In genomic region chr3:41575754-41576153, GRCh38 we compare ENCODE assay signal across 25 cellular contexts.
DNase-seq lines count a peak whose midpoint lies in the region; ATAC-seq, FAIRE-seq and TF ChIP-seq lines count a peak whose summit lies in the region.
"Had no signal": no experiment of that assay in that cellular context is flagged by ENCODE, and none has a peak within 500 bp of the region (broad histone marks: within the 10 kb centered on the region; RNA-seq: fewer than 3 reads in every experiment).

No MANE protein-coding gene starts in this region.

- H3K27ac Mint-ChIP-seq in nephron progenitor cell, result no peak overlapping the region
- H3K27ac Mint-ChIP-seq: activated CD4-positive, alpha-beta T cell treated with anti-CD3 and anti-CD28 coated beads, Interleukin-2, amount 10 ng/mL, durations not matched to agents 24 days and 14 days; activated T-cell treated with anti-CD3 and anti-CD28 coated beads, Interleukin-2, amount 50 U/mL, for 24 hours; stimulated activated naive B cell treated with anti-CD40 and anti-IgM and Interleukin-4, amounts not matched to agents 10 μg/mL and 1 μg/mL and 100 μg/mL, for 72 hours had no signal

- H3K9me3 ChIP-seq in effector memory CD4-positive, alpha-beta T cell (ENCODE audit: control insufficient read depth, low read length), result no peaks in the 10 kb centered on the region
- no peaks in the 10 kb centered on the region for H3K9me3 ChIP-seq in small intestine (ENCODE audit: control insufficient read depth, low read depth)
- H3K9me3 ChIP-seq: pancreas, sigmoid colon, testis had no signal

- H3K4me3 Mint-ChIP-seq in nephron progenitor cell, result no peak overlapping the region
- H3K4me3 Mint-ChIP-seq: activated CD4-positive, alpha-beta T cell treated with anti-CD3 and anti-CD28 coated beads, Interleukin-2, amount 10 ng/mL, durations not matched to agents 24 days and 14 days; activated T-cell treated with anti-CD3 and anti-CD28 coated beads, Interleukin-2, amount 50 U/mL, for 24 hours; neural crest cell; stimulated activated naive B cell treated with anti-CD40 and anti-IgM and Interleukin-4, amounts not matched to agents 10 μg/mL and 1 μg/mL and 100 μg/mL, for 72 hours had no signal

- H3K4me3 ChIP-seq in effector memory CD4-positive, alpha-beta T cell (ENCODE audit: insufficient read depth, low read depth, low read length, poor library complexity, severe bottlenecking), result no peak overlapping the region
- no peak overlapping the region for H3K4me3 ChIP-seq in small intestine (ENCODE audit: low read depth in 1 of 2, low read length in 2 of 2)
- H3K4me3 ChIP-seq: pancreas, sigmoid colon, testis had no signal

- DNase-seq in C1 segment of cervical spinal cord (lab: John Stamatoyannopoulos, UW), result peak in 9 of 14 donors; percentile 2 to 94 (median 15)
- DNase-seq in NCI-H1694 treated with DMSO at 0.1 percent for 48 hours (lab: John Stamatoyannopoulos, UW), result peak; percentile 33
- peak; percentile 77 for DNase-seq in cerebellum (ENCODE audit: low spot score)
- DNase-seq in left lobe of liver (ENCODE audit: low spot score), result peak; percentile 83
- no peak for DNase-seq in effector memory CD4-positive, alpha-beta T cell
- no peak for DNase-seq in GM10266 (ENCODE audit: extremely low spot score)
- DNase-seq in small intestine, result no peak
- DNase-seq in nephron progenitor cell, result no peak
- DNase-seq: activated CD4-positive, alpha-beta T cell treated with anti-CD3 and anti-CD28 coated beads, Interleukin-2, amount 10 ng/mL, durations not matched to agents 24 days and 14 days; activated gamma-delta T cell treated with Interleukin-2 at 50 U/mL for 16 hours; activated T-cell treated with anti-CD3 and anti-CD28 coated beads, Interleukin-2, amount 50 U/mL, for 24 hours; EL; Kasumi-1; kidney; mammary epithelial cell; MV-4-11; NCI-H774; pancreas; sigmoid colon; stimulated activated naive B cell treated with anti-CD40 and anti-IgM and Interleukin-4, amounts not matched to agents 10 μg/mL and 1 μg/mL and 100 μg/mL, for 72 hours; testis had no signal

- FAIRE-seq in small intestine (lab: Jason Lieb, UNC), result no peak
- FAIRE-seq: D721Med, kidney, pancreas, urothelium cell line had no signal

- H3K27me3 ChIP-seq in effector memory CD4-positive, alpha-beta T cell (replicated peaks; ENCODE audit: control insufficient read depth, insufficient read depth, low read length, poor library complexity, severe bottlenecking), result no peaks in the 10 kb centered on the region
- no peaks in the 10 kb centered on the region for H3K27me3 ChIP-seq in small intestine (ENCODE audit: control insufficient read depth in 2 of 2, insufficient read depth in 2 of 2, low read length in 2 of 2)
- H3K27me3 ChIP-seq: pancreas, sigmoid colon, testis had no signal

- 64 to 81% (median 76%) methylated on average over 3 of the region's 3 CpGs for WGBS in small intestine, 3 donors

- H3K36me3 Mint-ChIP-seq in nephron progenitor cell (ENCODE audit: low read depth), result no peaks in the 10 kb centered on the region

- H3K4me1 ChIP-seq in effector memory CD4-positive, alpha-beta T cell (ENCODE audit: control insufficient read depth, insufficient read depth, low read length, poor library complexity, severe bottlenecking), result no peaks in the 10 kb centered on the region
- H3K4me1 ChIP-seq in small intestine (ENCODE audit: control insufficient read depth in 2 of 2, insufficient read depth in 1 of 2, low read depth in 1 of 2, low read length in 1 of 2), result no peaks in the 10 kb centered on the region
- H3K4me1 ChIP-seq: pancreas, sigmoid colon, testis had no signal

- H3K9me3 Mint-ChIP-seq in nephron progenitor cell, result peaks cover 3% of the 10 kb centered on the region
- H3K9me3 Mint-ChIP-seq: activated CD4-positive, alpha-beta T cell treated with anti-CD3 and anti-CD28 coated beads, Interleukin-2, amount 10 ng/mL, durations not matched to agents 24 days and 14 days; activated T-cell treated with anti-CD3 and anti-CD28 coated beads, Interleukin-2, amount 50 U/mL, for 24 hours; neural crest cell had no signal

- peak; percentile 98 for ATAC-seq in left lobe of liver
- ATAC-seq: pancreas; stimulated activated naive B cell treated with anti-CD40 and anti-IgM and Interleukin-4, amounts not matched to agents 10 μg/mL and 1 μg/mL and 100 μg/mL, for 72 hours had no signal

- peaks cover 4% of the 10 kb centered on the region for H3K27me3 Mint-ChIP-seq in nephron progenitor cell (ENCODE audit: low read depth, poor library complexity)
- H3K27me3 Mint-ChIP-seq: activated CD4-positive, alpha-beta T cell treated with anti-CD3 and anti-CD28 coated beads, Interleukin-2, amount 10 ng/mL, durations not matched to agents 24 days and 14 days; activated T-cell treated with anti-CD3 and anti-CD28 coated beads, Interleukin-2, amount 50 U/mL, for 24 hours; stimulated activated naive B cell treated with anti-CD40 and anti-IgM and Interleukin-4, amounts not matched to agents 10 μg/mL and 1 μg/mL and 100 μg/mL, for 72 hours had no signal

- H3K4me1 Mint-ChIP-seq in nephron progenitor cell, result peaks cover 4% of the 10 kb centered on the region
- H3K4me1 Mint-ChIP-seq: activated CD4-positive, alpha-beta T cell treated with anti-CD3 and anti-CD28 coated beads, Interleukin-2, amount 10 ng/mL, durations not matched to agents 24 days and 14 days had no signal

- H3K36me3 ChIP-seq in effector memory CD4-positive, alpha-beta T cell (ENCODE audit: control insufficient read depth, insufficient read depth, low read length), result no peaks in the 10 kb centered on the region
- H3K36me3 ChIP-seq in small intestine (ENCODE audit: control insufficient read depth in 2 of 2, insufficient read depth in 2 of 2, low read length in 2 of 2), result no peaks in the 10 kb centered on the region
- H3K36me3 ChIP-seq: pancreas, sigmoid colon had no signal

- TF ChIP-seq CTCF in GM10266 (IDR thresholded peaks at IDR 0.05; ENCODE audit: control insufficient read depth, insufficient read depth, low read depth, missing control alignments) (no peak), nephron progenitor cell (IDR thresholded peaks at IDR 0.05) (no peak)

- no peak overlapping the region for H3K27ac ChIP-seq in effector memory CD4-positive, alpha-beta T cell (ENCODE audit: insufficient read depth, low read length, poor library complexity, severe bottlenecking)
- no peak overlapping the region for H3K27ac ChIP-seq in small intestine (ENCODE audit: low read depth in 1 of 2, low read length in 1 of 2)
- H3K27ac ChIP-seq: pancreas, sigmoid colon, testis, VCaP had no signal

Comparison
In these comparisons a context has a peak if more than half of its experiments do, and no peak if none do; other contexts are left out.
1. DNase-seq: peak in C1 segment of cervical spinal cord (9 of 14), NCI-H1694 treated with DMSO at 0.1 percent for 48 hours (single experiment), cerebellum (single experiment) and left lobe of liver (single experiment); none in effector memory CD4-positive, alpha-beta T cell (0 of 3), GM10266 (single experiment), small intestine (single experiment) and nephron progenitor cell (single experiment).